ENCODE assay signal across 23 cellular contexts in the genomic region with DNA sequence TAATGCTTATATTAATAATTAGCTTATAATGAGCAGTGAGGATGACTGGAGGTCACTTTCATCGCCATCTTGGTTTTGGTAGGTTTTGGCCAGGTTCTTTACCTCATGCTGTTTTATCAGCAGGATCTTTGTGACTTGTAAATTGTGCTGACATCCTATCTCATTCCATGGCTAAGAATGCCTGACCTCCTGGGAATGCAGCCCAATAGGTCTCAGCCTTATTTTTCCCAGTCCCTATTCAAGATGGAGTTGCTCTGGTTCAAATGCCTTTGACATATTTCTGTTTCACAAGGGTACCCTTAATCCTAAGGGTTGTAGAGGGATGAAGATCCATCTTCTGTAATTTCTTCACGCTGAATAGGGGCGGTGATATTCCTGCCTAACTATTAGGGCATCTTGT.
DNase-seq lines count a peak whose midpoint lies in the region; ATAC-seq, FAIRE-seq and TF ChIP-seq lines count a peak whose summit lies in the region.
"Had no signal": no experiment of that assay in that cellular context is flagged by ENCODE, and none has a peak within 500 bp of the region (broad histone marks: within the 10 kb centered on the region; RNA-seq: fewer than 3 reads in every experiment).

No MANE protein-coding gene starts in this region.

- CTCF ChIA-PET in H1 (lab: Charles Lee; ENCODE audit: partially characterized antibody), result interaction anchor here (0.8 to 1.2 kb wide), 2 partner anchors 9 to 137 kb away, joined by 3 to 5 read pairs; no protein-coding TSS in a partner anchor

- H3K9me3 ChIP-seq in HUES48 (ENCODE audit: control insufficient read depth, insufficient read depth, low read length) (no peaks in the 10 kb centered on the region), H1 (ENCODE audit: insufficient read depth in 2 of 2, low read depth in 1 of 2, low read length in 1 of 2) (no peaks in the 10 kb centered on the region), lower lobe of right lung (no peaks in the 10 kb centered on the region)
- H3K9me3 ChIP-seq: BLaER1, Caco-2 had no signal

- intact Hi-C loops in lower lobe of right lung (cut with DNase I), result no loop called here

- H3K56ac ChIP-seq in H1 (replicated peaks; ENCODE audit: insufficient read length, low read depth, low read length), result no peak overlapping the region

- POLR2A ChIA-PET in H1 (lab: Charles Lee; ENCODE audit: partially characterized antibody), result no interaction called here

- no peak overlapping the region for H2AFZ ChIP-seq in H1 (ENCODE audit: low read length)
- H2AFZ ChIP-seq: GM23248 had no signal

- H3K9ac ChIP-seq in HUES48 (ENCODE audit: low read depth, low read length) (no peak overlapping the region), H1 (replicated peaks in 1 of 4; ENCODE audit: extremely low read depth in 1 of 4, low read depth in 3 of 4, low read length in 3 of 4) (no peak overlapping the region)
- H3K9ac ChIP-seq: BLaER1, GM23248 had no signal

- H4K91ac ChIP-seq in H1 (replicated peaks; ENCODE audit: insufficient read length, low read length), result no peak overlapping the region

- no peak overlapping the region for H3K4me2 ChIP-seq in H1 (ENCODE audit: insufficient read depth in 1 of 2, low read depth in 2 of 2, low read length in 2 of 2)
- H3K4me2 ChIP-seq: BLaER1 had no signal

- H4K20me1 ChIP-seq in H1 (replicated peaks in 1 of 2; ENCODE audit: control insufficient read depth in 1 of 2, insufficient read depth in 2 of 2, low read length in 2 of 2), result no peaks in the 10 kb centered on the region
- H4K20me1 ChIP-seq: BLaER1 had no signal

- H3K27me3 ChIP-seq in HUES48 (ENCODE audit: control insufficient read depth, insufficient read depth, low read length), result no peaks in the 10 kb centered on the region
- no peaks in the 10 kb centered on the region for H3K27me3 ChIP-seq in H1 (replicated peaks in 1 of 4; ENCODE audit: control insufficient read depth in 3 of 4, extremely low read depth in 1 of 4, insufficient read depth in 3 of 4, low read length in 3 of 4)
- no peaks in the 10 kb centered on the region for H3K27me3 ChIP-seq in lower lobe of right lung (ENCODE audit: low read depth)
- no peaks in the 10 kb centered on the region for H3K27me3 ChIP-seq in brain microvascular endothelial cell (replicated peaks)
- H3K27me3 ChIP-seq: BLaER1 had no signal

- DNase-seq in ELF-1 (ENCODE audit: low read depth, low spot score) (peak; percentile 17), H1 (ENCODE audit: low read depth in 1 of 2, low spot score in 2 of 2) (no peak), iPS DF 19.7 (ENCODE audit: low read depth, low spot score) (peak; percentile 45), lower lobe of right lung (no peak), DMS153 treated with DMSO at 0.1 percent for 48 hours (lab: John Stamatoyannopoulos, UW; ENCODE audit: unreplicated experiment) (no peak), MV-4-11 (lab: John Stamatoyannopoulos, UW) (no peak), brain microvascular endothelial cell (no peak)
- DNase-seq: Caco-2; CD4-positive, CD25-positive, alpha-beta regulatory T cell; CD8-positive, alpha-beta T cell; DMS153; DMS79; EL; GM23248; HCEC 1CT had no signal

- in situ Hi-C loops in brain microvascular endothelial cell (cut with HindIII; ENCODE audit: low pct_ligation_motif_present, low sequenced_read_pairs), result no loop called here

- no peak overlapping the region for H3K4ac ChIP-seq in H1 (replicated peaks; ENCODE audit: insufficient read length, low read depth, low read length)

- no peak overlapping the region for H2BK5ac ChIP-seq in H1 (ENCODE audit: low read depth, low read length)

- H4K8ac ChIP-seq in H1 (ENCODE audit: extremely low read depth, insufficient read depth, low read length), result no peak overlapping the region

- H2AK5ac ChIP-seq in H1 (ENCODE audit: low read depth, low read length), result no peak overlapping the region

- H2BK15ac ChIP-seq in H1 (ENCODE audit: low read length), result no peak overlapping the region

- H3K27ac ChIP-seq in HUES48 (ENCODE audit: low read depth, low read length), result peak overlapping the region; percentile 40
- no peak overlapping the region for H3K27ac ChIP-seq in H1 (ENCODE audit: low read depth, low read length)
- H3K27ac ChIP-seq in lower lobe of right lung, result no peak overlapping the region
- H3K27ac ChIP-seq in brain microvascular endothelial cell, result no peak overlapping the region
- H3K27ac ChIP-seq: 22Rv1, BLaER1, C4-2B, GM23248 had no signal

- H3K4me3 ChIP-seq in HUES48 (ENCODE audit: low read depth, low read length), result no peak overlapping the region
- no peak overlapping the region for H3K4me3 ChIP-seq in H1 (ENCODE audit: extremely low read depth in 1 of 4, insufficient read depth in 2 of 4, low read depth in 3 of 4, low read length in 4 of 4)
- no peak overlapping the region for H3K4me3 ChIP-seq in lower lobe of right lung
- no peak overlapping the region for H3K4me3 ChIP-seq in brain microvascular endothelial cell (ENCODE audit: low read depth, low read length)
- H3K4me3 ChIP-seq: BLaER1, GM23248 had no signal

- no peak overlapping the region for H2BK12ac ChIP-seq in H1 (ENCODE audit: low read depth, low read length)

- ATAC-seq in lower lobe of right lung, result no peak
- ATAC-seq: CD8-positive, alpha-beta T cell had no signal

- H4K5ac ChIP-seq in H1 (ENCODE audit: insufficient read length, low read depth, low read length), result no peak overlapping the region

- H3K4me1 ChIP-seq in HUES48 (ENCODE audit: control insufficient read depth, insufficient read depth, low read length) (0 out of 2 replicates have a peak, but pooled peaks cover 5% of the 10 kb centered on the region), H1 (replicated peaks in 1 of 4; ENCODE audit: control insufficient read depth in 3 of 4, insufficient read depth in 4 of 4, low read length in 3 of 4) (no peaks in the 10 kb centered on the region), lower lobe of right lung (no peaks in the 10 kb centered on the region)
- H3K4me1 ChIP-seq: Caco-2 had no signal

- no peaks in the 10 kb centered on the region for H3K36me3 ChIP-seq in HUES48 (ENCODE audit: control insufficient read depth, insufficient read depth, low read length)
- no peaks in the 10 kb centered on the region for H3K36me3 ChIP-seq in H1 (ENCODE audit: control insufficient read depth in 2 of 4, insufficient read depth in 4 of 4, low read length in 3 of 4)
- no peaks in the 10 kb centered on the region for H3K36me3 ChIP-seq in lower lobe of right lung
- H3K36me3 ChIP-seq in brain microvascular endothelial cell (replicated peaks), result no peaks in the 10 kb centered on the region
- H3K36me3 ChIP-seq: BLaER1 had no signal

- TF ChIP-seq CTCF in H1 (IDR thresholded peaks at IDR 0.05; ENCODE audit: control extremely low read depth in 1 of 3, insufficient read depth in 1 of 3, low read depth in 1 of 3, low read length in 3 of 3), result no peak
- TF ChIP-seq CTCF in lower lobe of right lung (IDR thresholded peaks at IDR 0.05), result no peak
- no peak for TF ChIP-seq CTCF in brain microvascular endothelial cell (IDR thresholded peaks at IDR 0.05; ENCODE audit: low read depth, low read length, missing control alignments)

- 68% methylated on average over 3 of the region's 3 CpGs; no CpG with 5 or more reads in 1 of the 2 experiments for WGBS in H1 (ENCODE audit: extremely low coverage in 1 of 2, insufficient coverage in 1 of 2, insufficient read length in 1 of 2, insufficient replicate concordance in 2 of 2, low coverage in 1 of 2, low lambda C conversion rate in 2 of 2, missing lambda C conversion rate in 1 of 2), 2 experiments

- no peak overlapping the region for H2BK120ac ChIP-seq in H1 (replicated peaks; ENCODE audit: low read depth, low read length)

- no peaks in the 10 kb centered on the region for H3K23me2 ChIP-seq in H1 (ENCODE audit: low read depth, low read length)

- H2BK20ac ChIP-seq in H1 (ENCODE audit: low read length), result no peak overlapping the region

- H3K18ac ChIP-seq in H1 (ENCODE audit: extremely low read depth, low read length), result no peak overlapping the region

- no peaks in the 10 kb centered on the region for H3K79me2 ChIP-seq in H1 (ENCODE audit: control insufficient read depth in 1 of 2, insufficient read depth in 2 of 2, low read length in 2 of 2)

- peak; percentile 89 for FAIRE-seq in H1 (lab: Jason Lieb, UNC)
- FAIRE-seq: A204.1, GM12892, GM19239, H54 had no signal

- H3K79me1 ChIP-seq in H1 (ENCODE audit: low read depth, low read length), result no peaks in the 10 kb centered on the region

- 0 out of 3 replicates have a peak, but pooled peaks of 1 of the 2 experiments have one; percentile 42 for TF ChIP-seq EP300 in H1 (IDR thresholded peaks at IDR 0.05; ENCODE audit: borderline replicate concordance in 1 of 2, low read depth in 2 of 2, low read length in 2 of 2)

- no peak overlapping the region for H3K14ac ChIP-seq in H1 (ENCODE audit: insufficient read length)

- TF ChIP-seq RAD21 in H1 (IDR thresholded peaks at IDR 0.05 in 1 of 2, conservative IDR thresholded peaks at IDR 0.05 in 1 of 2; ENCODE audit: low read depth in 2 of 2, low read length in 2 of 2), result no peak; a peak in 1 of 4 replicates

- no peak overlapping the region for H3K23ac ChIP-seq in H1 (ENCODE audit: insufficient read length)

- TF ChIP-seq POLR2A in H1 (IDR thresholded peaks at IDR 0.05; ENCODE audit: control extremely low read depth in 1 of 2, low read depth in 2 of 2, low read length in 2 of 2), result no peak

TF ChIP-seq in H1, 55 proteins besides CTCF, POLR2A, EP300 and RAD21:
- TF ChIP-seq TEAD4 (IDR thresholded peaks at IDR 0.05; ENCODE audit: low read depth, low read length), result peak; percentile 90
- TF ChIP-seq SP1 (IDR thresholded peaks at IDR 0.05; ENCODE audit: low read depth, low read length), result 0 out of 2 replicates have a peak, but pooled peaks have one; percentile 26
- TF ChIP-seq YY1 (IDR thresholded peaks at IDR 0.05; ENCODE audit: low read depth, low read length), result peak; percentile 86
- no peak for TF ChIP-seq CTBP2 (IDR thresholded peaks at IDR 0.05; ENCODE audit: borderline replicate concordance, insufficient read depth, insufficient read length, low read length)

Comparison
In these comparisons a context has a peak if more than half of its experiments do, and no peak if none do; other contexts are left out.
1. DNase-seq: peak in ELF-1 (single experiment) and iPS DF 19.7 (single experiment); none in H1 (0 of 2), lower lobe of right lung (single experiment), DMS153 treated with DMSO at 0.1 percent for 48 hours (single experiment), MV-4-11 (single experiment) and brain microvascular endothelial cell (single experiment).